8 cellular contexts compared by ENCODE assay signal in genomic region chr19:32814624-32815023, GRCh38. TPM values are rescaled to one million over a fixed set of nuclear protein-coding genes. Genes with fewer than 3 reads are reported as not detected.
"Had no signal": no experiment of that assay in that cellular context is flagged by ENCODE, and none has a peak within 500 bp of the region (broad histone marks: within the 10 kb centered on the region; RNA-seq: fewer than 3 reads in every experiment).

No MANE protein-coding gene starts in this region.

- FAIRE-seq: G401.6, GM12878, GM12891, GM12892, GM18507, GM19239 had no signal

- DNase-seq: GDM1, GF-D8 had no signal

- H3K4me3 ChIP-seq: GM12878 had no signal

RNA-seq across cellular contexts. Expression of gene SLC7A9, which starts 54.9 kb away (rescaled TPM):
- polyA plus RNA-seq: GM12878 had no signal
